10 cellular contexts compared by ENCODE assay signal in genomic region chr2:229223107-229223506, GRCh38. TPM values are rescaled to one million over a fixed set of nuclear protein-coding genes. Genes with fewer than 3 reads are reported as not detected.
"Had no signal": no experiment of that assay in that cellular context is flagged by ENCODE, and none has a peak within 500 bp of the region (broad histone marks: within the 10 kb centered on the region; RNA-seq: fewer than 3 reads in every experiment).

No MANE protein-coding gene starts in this region.

- H2AFZ ChIP-seq: GM23338 had no signal

- H3K9ac ChIP-seq: KMS-11 had no signal

- FAIRE-seq: H1, H54, HTR-8/SVneo had no signal

- ATAC-seq: GM23338 had no signal

- H3K27ac ChIP-seq: KMS-11 had no signal

- H3K4me3 ChIP-seq: GM23338 had no signal

- DNase-seq: H9, HCEC 1CT, Karpas-422, KBM-7 had no signal

- H3K4me2 ChIP-seq: GM23338, KMS-11 had no signal

RNA-seq across cellular contexts. Expression of gene PID1, which starts 48.0 kb away (rescaled TPM):
- total RNA-seq: HT-29 had no signal
